Comparison of ENCODE assay signal across 8 cellular contexts in the genomic region with DNA sequence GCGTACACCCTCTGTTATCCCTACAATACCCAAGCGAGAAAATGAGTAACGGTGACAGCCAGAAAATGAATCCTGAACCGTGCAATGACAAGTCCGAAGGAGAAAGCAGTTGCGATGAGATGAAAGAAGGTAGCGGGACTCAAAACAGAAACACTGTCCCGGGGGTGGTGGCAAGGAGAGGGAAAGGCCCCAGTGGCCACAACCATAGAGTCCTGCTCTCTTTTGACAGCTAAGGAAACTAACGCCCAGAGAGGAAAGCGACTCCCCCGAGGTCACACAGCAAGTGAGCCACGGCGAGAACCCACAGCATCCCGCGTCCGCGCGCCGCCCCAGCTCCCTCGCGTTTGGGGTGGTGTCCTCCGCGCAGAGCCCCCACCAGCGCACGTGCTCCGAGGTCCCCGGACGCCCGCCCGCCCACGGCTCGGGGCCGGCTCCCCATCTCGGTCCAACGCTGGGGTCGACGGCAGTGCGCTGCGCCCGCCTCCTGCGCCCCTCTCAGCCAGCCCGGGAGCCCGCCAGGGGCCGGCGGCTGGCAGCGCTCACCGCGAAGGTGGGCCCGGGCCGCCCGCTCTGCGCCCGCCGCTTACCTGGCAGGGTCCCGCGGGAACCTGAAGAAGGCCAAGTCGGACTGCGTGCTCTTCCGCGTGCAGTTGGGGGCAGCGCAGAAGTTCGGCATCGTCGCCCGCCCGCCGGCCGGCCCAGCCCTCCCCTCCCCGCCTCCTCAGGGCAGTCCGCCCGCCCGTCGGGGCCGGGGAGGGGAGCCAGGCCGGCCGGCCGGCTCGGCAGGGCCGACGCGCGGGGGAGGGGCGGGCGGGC. TPM values are rescaled to one million over a fixed set of nuclear protein-coding genes. Genes with fewer than 3 reads are reported as not detected.
A peak's percentile ranks its signal among the peaks of the same experiment; 100 is the strongest.
DNase-seq lines count a peak whose midpoint lies in the region; ATAC-seq and TF ChIP-seq lines count a peak whose summit lies in the region.

No MANE protein-coding gene starts in this region.

- peak overlapping the region; percentile 77 for H3K27ac ChIP-seq in foreskin keratinocyte
- H3K27ac ChIP-seq in thymus (ENCODE audit: low read depth): peak overlapping the region; percentile 79

- H3K27ac Mint-ChIP-seq in activated T-cell treated with anti-CD3 and anti-CD28 coated beads, Interleukin-2, amount 50 U/mL, for 72 hours: peak overlapping the region; percentile 55

- H3K36me3 ChIP-seq in thymus (ENCODE audit: control insufficient read depth, insufficient read depth): no peaks in the 10 kb centered on the region

- CTCF ChIA-PET in HEK293T (lab: Yijun Ruan, JAX): interaction anchor here (0.6 kb wide), 1 partner anchor 161 kb away, joined by 5 read pairs; no protein-coding TSS in a partner anchor

- H3K9me3 Mint-ChIP-seq in activated T-cell treated with anti-CD3 and anti-CD28 coated beads, Interleukin-2, amount 50 U/mL, for 72 hours: no peaks in the 10 kb centered on the region

- H3K27me3 ChIP-seq in foreskin keratinocyte (no peaks in the 10 kb centered on the region), thymus (ENCODE audit: control insufficient read depth, insufficient read depth) (no peaks in the 10 kb centered on the region)

- POLR2A ChIA-PET in HEK293T (lab: Yijun Ruan, JAX): interaction anchor here (1.6 to 2.5 kb wide), 2 partner anchors 15 to 64 kb away, joined by 4 to 7 read pairs; partner anchors contain the start of gene EMSY

- peaks cover 73% of the 10 kb centered on the region for H3K4me1 Mint-ChIP-seq in activated T-cell treated with anti-CD3 and anti-CD28 coated beads, Interleukin-2, amount 50 U/mL, for 72 hours (ENCODE audit: low read depth)

- ATAC-seq in activated T-cell treated with anti-CD3 and anti-CD28 coated beads, Interleukin-2, amount 50 U/mL, for 72 hours (replicated peaks in 1 of 2): peak; percentile 53 to 56
- ATAC-seq in foreskin keratinocyte (peak; percentile 4), HG03521 (IDR thresholded peaks at IDR 0.05; ENCODE audit: unreplicated experiment) (no peak)

- peak overlapping the region; percentile 87 to 93 for H3K4me3 Mint-ChIP-seq in activated T-cell treated with anti-CD3 and anti-CD28 coated beads, Interleukin-2, amount 50 U/mL, for 72 hours

- no peaks in the 10 kb centered on the region for H3K9me3 ChIP-seq in thymus (ENCODE audit: control insufficient read depth)

- DNase-seq in HEK293T (ENCODE audit: extremely low spot score): peak; percentile 29
- peak; percentile 66 for DNase-seq in NCI-H69 (lab: John Stamatoyannopoulos, UW)
- peak; percentile 72 to 75 for DNase-seq in activated T-cell treated with anti-CD3 and anti-CD28 coated beads, Interleukin-2, amount 50 U/mL, for 72 hours
- peak; percentile 7 to 29 for DNase-seq in foreskin keratinocyte
- peak; percentile 34 for DNase-seq in occipital lobe (lab: John Stamatoyannopoulos, UW)

- H3K4me1 ChIP-seq in foreskin keratinocyte: peaks cover 6% of the 10 kb centered on the region
- H3K4me1 ChIP-seq in thymus (ENCODE audit: control insufficient read depth, insufficient read depth, low read length): peaks cover 25% of the 10 kb centered on the region

- WGBS in thymus: under 1% methylated on average over 82 of the region's 84 CpGs

- no peaks in the 10 kb centered on the region for H3K27me3 Mint-ChIP-seq in activated T-cell treated with anti-CD3 and anti-CD28 coated beads, Interleukin-2, amount 50 U/mL, for 72 hours (ENCODE audit: low read depth)

- no peak for TF ChIP-seq CTCF in foreskin keratinocyte (conservative IDR thresholded peaks at IDR 0.05)

- peak overlapping the region; percentile 98 for H3K4me3 ChIP-seq in GM08714 (ENCODE audit: low read length)
- peak overlapping the region; percentile 85 for H3K4me3 ChIP-seq in thymus (ENCODE audit: low read length)

- peaks cover 0 to 2% of the 10 kb centered on the region in 2 donors for H3K36me3 Mint-ChIP-seq in activated T-cell treated with anti-CD3 and anti-CD28 coated beads, Interleukin-2, amount 50 U/mL, for 72 hours (ENCODE audit: insufficient read depth in 2 of 2)

TF ChIP-seq in HEK293T, 16 proteins besides CTCF, POLR2A, EP300 and RAD21:
- peak; percentile 56 for TF ChIP-seq PKNOX1 (IDR thresholded peaks at IDR 0.05)
- TF ChIP-seq FOXM1 (IDR thresholded peaks at IDR 0.05; ENCODE audit: borderline replicate concordance): no peak
- no peak for TF ChIP-seq FOXA1 (IDR thresholded peaks at IDR 0.05)
- 0 out of 2 replicates have a peak, but pooled peaks have one; percentile 29 for TF ChIP-seq ARNT (IDR thresholded peaks at IDR 0.05)
- TF ChIP-seq HDGF (IDR thresholded peaks at IDR 0.05; ENCODE audit: borderline replicate concordance): no peak
- no peak for TF ChIP-seq NFRKB (IDR thresholded peaks at IDR 0.05)
- no peak for TF ChIP-seq SUZ12 (IDR thresholded peaks at IDR 0.05)
- 0 out of 2 replicates have a peak, but pooled peaks have one; percentile 46 for TF ChIP-seq LEF1 (IDR thresholded peaks at IDR 0.05; ENCODE audit: borderline replicate concordance)

RNA-seq across cellular contexts. Expression of gene THAP12, which starts 0.6 kb away (rescaled TPM):
- total RNA-seq in activated T-cell treated with anti-CD3 and anti-CD28 coated beads, Interleukin-2, amount 50 U/mL, for 72 hours: 10 to 100 TPM; 55.9 to 66.6 TPM
- total RNA-seq in foreskin keratinocyte (50.8 and 53.8 TPM in 2 replicates), occipital lobe (83.1 TPM)
- polyA plus RNA-seq in foreskin keratinocyte (18.2 and 23.2 TPM in 2 replicates), thymus (50.7 TPM)

RNA-seq across cellular contexts. Expression of gene GVQW3, which starts 0.8 kb away (rescaled TPM):
- 1 to 10 TPM; 3.6 to 3.8 TPM for total RNA-seq in activated T-cell treated with anti-CD3 and anti-CD28 coated beads, Interleukin-2, amount 50 U/mL, for 72 hours
- total RNA-seq in foreskin keratinocyte (0.60 and 0.92 TPM in 2 replicates), occipital lobe (19.2 TPM)
- polyA plus RNA-seq in foreskin keratinocyte (0.22 and 0.43 TPM in 2 replicates), thymus (1.4 TPM)

Comparison
In these comparisons a context has a peak if more than half of its experiments do, and no peak if none do; other contexts are left out.
1. DNase-seq: peak in every context shown above with its lines; median percentile 74 in activated T-cell treated with anti-CD3 and anti-CD28 coated beads, Interleukin-2, amount 50 U/mL, for 72 hours; 66 in NCI-H69; 34 in occipital lobe; 29 in HEK293T; 18 in foreskin keratinocyte.